Comparison of ENCODE assay signal across 9 cellular contexts in the genomic region with DNA sequence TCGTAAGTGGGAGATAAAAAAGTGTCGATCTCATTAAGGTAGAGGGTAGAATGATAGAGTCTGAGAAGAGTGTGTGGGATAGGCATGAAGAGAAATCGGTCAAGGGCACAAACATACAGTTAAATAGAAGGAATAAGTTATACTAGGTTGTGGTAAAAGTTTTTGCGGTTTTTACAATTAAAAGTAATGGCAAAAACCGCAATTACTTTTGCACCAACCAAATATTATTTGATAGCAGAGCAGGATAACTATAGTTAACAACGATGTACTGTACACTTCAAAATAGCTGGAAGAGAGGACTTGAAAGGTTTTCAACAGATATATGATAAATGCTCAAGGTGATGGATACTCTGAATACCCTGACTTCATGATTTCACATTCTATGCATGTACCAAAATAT.
"Had no signal": no experiment of that assay in that cellular context is flagged by ENCODE, and none has a peak within 500 bp of the region (broad histone marks: within the 10 kb centered on the region; RNA-seq: fewer than 3 reads in every experiment).

No MANE protein-coding gene starts in this region.

- H3K4me2 ChIP-seq: KMS-11 had no signal

- H3K9me3 ChIP-seq: HAP-1 had no signal

- H3K27ac ChIP-seq: GM23248, KMS-11 had no signal

- H2AFZ ChIP-seq: GM23248 had no signal

- H3K36me3 ChIP-seq: HAP-1 had no signal

- H3K9ac ChIP-seq: GM23248, KMS-11 had no signal

- DNase-seq: GM23248, GOT3, H7, IMR-90, Karpas-422, KBM-7 had no signal

- ATAC-seq: HCT116 had no signal

- H3K4me1 ChIP-seq: HAP-1 had no signal

- H3K4me3 ChIP-seq: GM23248, HAP-1 had no signal
